In genomic region chr6:165843568-165844113, GRCh38 we compare ENCODE assay signal across 2 cellular contexts.
TF ChIP-seq lines count a peak whose summit lies in the region.

No MANE protein-coding gene starts in this region.

TF ChIP-seq in GM23338, 12 proteins besides CTCF, POLR2A, EP300 and RAD21:
- TF ChIP-seq, protein P1, sequence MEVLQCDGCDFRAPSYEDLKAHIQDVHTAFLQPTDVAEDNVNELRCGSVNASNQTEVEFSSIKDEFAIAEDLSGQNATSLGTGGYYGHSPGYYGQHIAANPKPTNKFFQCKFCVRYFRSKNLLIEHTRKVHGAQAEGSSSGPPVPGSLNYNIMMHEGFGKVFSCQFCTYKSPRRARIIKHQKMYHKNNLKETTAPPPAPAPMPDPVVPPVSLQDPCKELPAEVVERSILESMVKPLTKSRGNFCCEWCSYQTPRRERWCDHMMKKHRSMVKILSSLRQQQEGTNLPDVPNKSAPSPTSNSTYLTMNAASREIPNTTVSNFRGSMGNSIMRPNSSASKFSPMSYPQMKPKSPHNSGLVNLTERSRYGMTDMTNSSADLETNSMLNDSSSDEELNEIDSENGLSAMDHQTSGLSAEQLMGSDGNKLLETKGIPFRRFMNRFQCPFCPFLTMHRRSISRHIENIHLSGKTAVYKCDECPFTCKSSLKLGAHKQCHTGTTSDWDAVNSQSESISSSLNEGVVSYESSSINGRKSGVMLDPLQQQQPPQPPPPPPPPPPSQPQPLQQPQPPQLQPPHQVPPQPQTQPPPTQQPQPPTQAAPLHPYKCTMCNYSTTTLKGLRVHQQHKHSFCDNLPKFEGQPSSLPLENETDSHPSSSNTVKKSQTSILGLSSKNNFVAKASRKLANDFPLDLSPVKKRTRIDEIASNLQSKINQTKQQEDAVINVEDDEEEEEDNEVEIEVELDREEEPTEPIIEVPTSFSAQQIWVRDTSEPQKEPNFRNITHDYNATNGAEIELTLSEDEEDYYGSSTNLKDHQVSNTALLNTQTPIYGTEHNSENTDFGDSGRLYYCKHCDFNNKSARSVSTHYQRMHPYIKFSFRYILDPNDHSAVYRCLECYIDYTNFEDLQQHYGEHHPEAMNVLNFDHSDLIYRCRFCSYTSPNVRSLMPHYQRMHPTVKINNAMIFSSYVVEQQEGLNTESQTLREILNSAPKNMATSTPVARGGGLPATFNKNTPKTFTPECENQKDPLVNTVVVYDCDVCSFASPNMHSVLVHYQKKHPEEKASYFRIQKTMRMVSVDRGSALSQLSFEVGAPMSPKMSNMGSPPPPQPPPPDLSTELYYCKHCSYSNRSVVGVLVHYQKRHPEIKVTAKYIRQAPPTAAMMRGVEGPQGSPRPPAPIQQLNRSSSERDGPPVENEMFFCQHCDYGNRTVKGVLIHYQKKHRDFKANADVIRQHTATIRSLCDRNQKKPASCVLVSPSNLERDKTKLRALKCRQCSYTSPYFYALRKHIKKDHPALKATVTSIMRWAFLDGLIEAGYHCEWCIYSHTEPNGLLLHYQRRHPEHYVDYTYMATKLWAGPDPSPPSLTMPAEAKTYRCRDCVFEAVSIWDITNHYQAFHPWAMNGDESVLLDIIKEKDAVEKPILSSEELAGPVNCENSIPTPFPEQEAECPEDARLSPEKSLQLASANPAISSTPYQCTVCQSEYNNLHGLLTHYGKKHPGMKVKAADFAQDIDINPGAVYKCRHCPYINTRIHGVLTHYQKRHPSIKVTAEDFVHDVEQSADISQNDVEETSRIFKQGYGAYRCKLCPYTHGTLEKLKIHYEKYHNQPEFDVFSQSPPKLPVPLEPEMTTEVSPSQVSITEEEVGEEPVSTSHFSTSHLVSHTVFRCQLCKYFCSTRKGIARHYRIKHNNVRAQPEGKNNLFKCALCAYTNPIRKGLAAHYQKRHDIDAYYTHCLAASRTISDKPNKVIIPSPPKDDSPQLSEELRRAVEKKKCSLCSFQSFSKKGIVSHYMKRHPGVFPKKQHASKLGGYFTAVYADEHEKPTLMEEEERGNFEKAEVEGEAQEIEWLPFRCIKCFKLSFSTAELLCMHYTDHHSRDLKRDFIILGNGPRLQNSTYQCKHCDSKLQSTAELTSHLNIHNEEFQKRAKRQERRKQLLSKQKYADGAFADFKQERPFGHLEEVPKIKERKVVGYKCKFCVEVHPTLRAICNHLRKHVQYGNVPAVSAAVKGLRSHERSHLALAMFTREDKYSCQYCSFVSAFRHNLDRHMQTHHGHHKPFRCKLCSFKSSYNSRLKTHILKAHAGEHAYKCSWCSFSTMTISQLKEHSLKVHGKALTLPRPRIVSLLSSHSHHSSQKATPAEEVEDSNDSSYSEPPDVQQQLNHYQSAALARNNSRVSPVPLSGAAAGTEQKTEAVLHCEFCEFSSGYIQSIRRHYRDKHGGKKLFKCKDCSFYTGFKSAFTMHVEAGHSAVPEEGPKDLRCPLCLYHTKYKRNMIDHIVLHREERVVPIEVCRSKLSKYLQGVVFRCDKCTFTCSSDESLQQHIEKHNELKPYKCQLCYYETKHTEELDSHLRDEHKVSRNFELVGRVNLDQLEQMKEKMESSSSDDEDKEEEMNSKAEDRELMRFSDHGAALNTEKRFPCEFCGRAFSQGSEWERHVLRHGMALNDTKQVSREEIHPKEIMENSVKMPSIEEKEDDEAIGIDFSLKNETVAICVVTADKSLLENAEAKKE (CRISPR knock-in tag; IDR thresholded peaks at IDR 0.05), result no peak

TF ChIP-seq in H1, 55 proteins besides CTCF, POLR2A, EP300 and RAD21:
- TF ChIP-seq NRF1 (IDR thresholded peaks at IDR 0.05; ENCODE audit: low read depth, low read length) (no peak), RBBP5 (IDR thresholded peaks at IDR 0.05; ENCODE audit: borderline replicate concordance, low read depth, low read length) (no peak), CHD1 (IDR thresholded peaks at IDR 0.05; ENCODE audit: low read depth, low read length) (no peak), NANOG (IDR thresholded peaks at IDR 0.05; ENCODE audit: insufficient read depth, low read depth, low read length, poor library complexity, severe bottlenecking) (no peak), TCF12 (IDR thresholded peaks at IDR 0.05; ENCODE audit: low read depth, low read length) (no peak), E2F6 (IDR thresholded peaks at IDR 0.05) (no peak), HDAC6 (IDR thresholded peaks at IDR 0.05; ENCODE audit: low read depth, low read length) (no peak), ZNF274 (IDR thresholded peaks at IDR 0.05; ENCODE audit: borderline replicate concordance, extremely low read depth, low read length) (no peak), RFX5 (IDR thresholded peaks at IDR 0.05; ENCODE audit: borderline replicate concordance, low read depth, low read length) (no peak), FOSL1 (IDR thresholded peaks at IDR 0.05; ENCODE audit: insufficient read depth, low read depth, low read length) (no peak), RXRA (IDR thresholded peaks at IDR 0.05; ENCODE audit: insufficient read depth, low read depth, low read length) (no peak), YY1 (IDR thresholded peaks at IDR 0.05; ENCODE audit: low read depth, low read length) (no peak), TBP (IDR thresholded peaks at IDR 0.05; ENCODE audit: low read depth, low read length) (no peak), TAF7 (optimal IDR thresholded peaks at IDR 0.05; ENCODE audit: borderline replicate concordance, low read depth, low read length) (no peak), BCL11A (IDR thresholded peaks at IDR 0.05; ENCODE audit: low read depth in 2 of 2, low read length in 2 of 2) (no peak), PHF8 (conservative IDR thresholded peaks at IDR 0.05; ENCODE audit: low read depth, low read length) (no peak)
